1 cellular context compared by ENCODE assay signal in the genomic region with DNA sequence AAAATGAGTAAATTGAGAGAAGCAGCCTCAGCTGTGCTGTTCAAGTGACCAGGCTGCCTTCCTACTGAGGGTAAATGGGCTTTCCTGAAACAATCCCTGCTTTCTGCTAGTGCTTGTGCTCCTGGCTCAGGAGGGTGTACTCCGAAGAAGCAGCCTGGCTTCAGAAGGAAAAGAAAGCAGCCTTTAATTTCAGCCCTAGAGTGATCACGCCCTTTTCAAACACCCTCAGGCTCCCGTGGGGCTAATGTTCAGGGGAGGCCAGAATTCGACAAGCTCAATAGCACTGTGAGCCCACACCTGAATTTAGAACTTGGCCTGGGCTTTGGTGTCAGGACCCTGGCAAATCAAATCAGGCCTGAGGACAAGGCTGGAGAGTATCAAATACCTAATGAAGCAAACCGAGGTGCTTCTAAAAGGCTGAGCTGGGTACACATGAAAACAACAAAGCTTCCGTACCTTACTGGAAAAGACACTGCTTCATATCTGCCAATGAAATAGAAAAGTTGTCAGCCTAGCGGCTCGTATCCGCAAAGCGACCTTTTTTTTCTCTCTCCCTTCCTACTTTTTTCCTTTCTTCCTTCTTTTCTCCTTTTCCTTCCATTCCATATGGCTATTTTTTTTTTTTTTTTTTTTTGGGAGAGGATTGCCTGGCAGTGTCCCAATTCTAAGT.
TF ChIP-seq lines count a peak whose summit lies in the region.

No MANE protein-coding gene starts in this region.

TF ChIP-seq in HEK293, 187 proteins besides CTCF, POLR2A, EP300 and RAD21:
- TF ChIP-seq PRDM10 (tag by site-specific recombination; IDR thresholded peaks at IDR 0.05), result no peak
- TF ChIP-seq, protein P1, sequence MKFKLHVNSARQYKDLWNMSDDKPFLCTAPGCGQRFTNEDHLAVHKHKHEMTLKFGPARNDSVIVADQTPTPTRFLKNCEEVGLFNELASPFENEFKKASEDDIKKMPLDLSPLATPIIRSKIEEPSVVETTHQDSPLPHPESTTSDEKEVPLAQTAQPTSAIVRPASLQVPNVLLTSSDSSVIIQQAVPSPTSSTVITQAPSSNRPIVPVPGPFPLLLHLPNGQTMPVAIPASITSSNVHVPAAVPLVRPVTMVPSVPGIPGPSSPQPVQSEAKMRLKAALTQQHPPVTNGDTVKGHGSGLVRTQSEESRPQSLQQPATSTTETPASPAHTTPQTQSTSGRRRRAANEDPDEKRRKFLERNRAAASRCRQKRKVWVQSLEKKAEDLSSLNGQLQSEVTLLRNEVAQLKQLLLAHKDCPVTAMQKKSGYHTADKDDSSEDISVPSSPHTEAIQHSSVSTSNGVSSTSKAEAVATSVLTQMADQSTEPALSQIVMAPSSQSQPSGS (tag by site-specific recombination; IDR thresholded peaks at IDR 0.05; ENCODE audit: low read depth), result no peak
- TF ChIP-seq ZNF600 (tag by site-specific recombination; IDR thresholded peaks at IDR 0.05), result no peak
- TF ChIP-seq, protein P2, sequence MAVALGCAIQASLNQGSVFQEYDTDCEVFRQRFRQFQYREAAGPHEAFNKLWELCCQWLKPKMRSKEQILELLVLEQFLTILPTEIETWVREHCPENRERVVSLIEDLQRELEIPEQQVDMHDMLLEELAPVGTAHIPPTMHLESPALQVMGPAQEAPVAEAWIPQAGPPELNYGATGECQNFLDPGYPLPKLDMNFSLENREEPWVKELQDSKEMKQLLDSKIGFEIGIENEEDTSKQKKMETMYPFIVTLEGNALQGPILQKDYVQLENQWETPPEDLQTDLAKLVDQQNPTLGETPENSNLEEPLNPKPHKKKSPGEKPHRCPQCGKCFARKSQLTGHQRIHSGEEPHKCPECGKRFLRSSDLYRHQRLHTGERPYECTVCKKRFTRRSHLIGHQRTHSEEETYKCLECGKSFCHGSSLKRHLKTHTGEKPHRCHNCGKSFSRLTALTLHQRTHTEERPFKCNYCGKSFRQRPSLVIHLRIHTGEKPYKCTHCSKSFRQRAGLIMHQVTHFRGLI (tag by site-specific recombination; IDR thresholded peaks at IDR 0.05), result peak; percentile 62
- no peak for TF ChIP-seq ZNF561 (tag by site-specific recombination; IDR thresholded peaks at IDR 0.05; ENCODE audit: borderline replicate concordance)
- TF ChIP-seq, protein P3, sequence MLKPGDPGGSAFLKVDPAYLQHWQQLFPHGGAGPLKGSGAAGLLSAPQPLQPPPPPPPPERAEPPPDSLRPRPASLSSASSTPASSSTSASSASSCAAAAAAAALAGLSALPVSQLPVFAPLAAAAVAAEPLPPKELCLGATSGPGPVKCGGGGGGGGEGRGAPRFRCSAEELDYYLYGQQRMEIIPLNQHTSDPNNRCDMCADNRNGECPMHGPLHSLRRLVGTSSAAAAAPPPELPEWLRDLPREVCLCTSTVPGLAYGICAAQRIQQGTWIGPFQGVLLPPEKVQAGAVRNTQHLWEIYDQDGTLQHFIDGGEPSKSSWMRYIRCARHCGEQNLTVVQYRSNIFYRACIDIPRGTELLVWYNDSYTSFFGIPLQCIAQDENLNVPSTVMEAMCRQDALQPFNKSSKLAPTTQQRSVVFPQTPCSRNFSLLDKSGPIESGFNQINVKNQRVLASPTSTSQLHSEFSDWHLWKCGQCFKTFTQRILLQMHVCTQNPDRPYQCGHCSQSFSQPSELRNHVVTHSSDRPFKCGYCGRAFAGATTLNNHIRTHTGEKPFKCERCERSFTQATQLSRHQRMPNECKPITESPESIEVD (tag by site-specific recombination; IDR thresholded peaks at IDR 0.05), result no peak
- peak; percentile 44; the same call in 1 of the 2 replicates for TF ChIP-seq ZBTB8A (tag by site-specific recombination; IDR thresholded peaks at IDR 0.05)
- TF ChIP-seq, protein P4, sequence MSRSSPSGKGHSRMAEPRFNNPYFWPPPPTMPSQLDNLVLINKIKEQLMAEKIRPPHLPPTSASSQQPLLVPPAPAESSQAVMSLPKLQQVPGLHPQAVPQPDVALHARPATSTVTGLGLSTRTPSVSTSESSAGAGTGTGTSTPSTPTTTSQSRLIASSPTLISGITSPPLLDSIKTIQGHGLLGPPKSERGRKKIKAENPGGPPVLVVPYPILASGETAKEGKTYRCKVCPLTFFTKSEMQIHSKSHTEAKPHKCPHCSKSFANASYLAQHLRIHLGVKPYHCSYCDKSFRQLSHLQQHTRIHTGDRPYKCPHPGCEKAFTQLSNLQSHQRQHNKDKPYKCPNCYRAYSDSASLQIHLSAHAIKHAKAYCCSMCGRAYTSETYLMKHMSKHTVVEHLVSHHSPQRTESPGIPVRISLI (tag by site-specific recombination; IDR thresholded peaks at IDR 0.05), result peak; percentile 37; the same call in 1 of the 2 replicates
- TF ChIP-seq ZNF518A (tag by site-specific recombination; conservative IDR thresholded peaks at IDR 0.05; ENCODE audit: low read depth), result no peak
TF ChIP-seq in HEK293: peak in this region for 3.
